8 cellular contexts compared by ENCODE assay signal in genomic region chr16:1414532-1415265, GRCh38.
DNase-seq lines count a peak whose midpoint lies in the region; ATAC-seq and TF ChIP-seq lines count a peak whose summit lies in the region.

Gene UNKL, minus strand, starts transcription at chr16:1414704. Its CDS starts 13 bp downstream, at chr16:1414691.

- peaks cover 1% of the 10 kb centered on the region for H3K4me1 ChIP-seq in muscle layer of colon (ENCODE audit: insufficient read depth, low read length)

- H3K4me3 ChIP-seq in muscle layer of colon (ENCODE audit: low read depth in 1 of 2, low read length in 2 of 2), result peak within 1 kb of the TSS; percentile 33 to 54

- no peaks in the 10 kb centered on the region for H3K9me3 ChIP-seq in muscle layer of colon (ENCODE audit: low read length)

- H3K27me3 ChIP-seq in muscle layer of colon (ENCODE audit: control insufficient read depth in 1 of 2, insufficient read depth in 2 of 2, low read length in 2 of 2), result no peaks in the 10 kb centered on the region

- H3K27ac ChIP-seq in muscle layer of colon (ENCODE audit: low read depth, low read length), result peak within 1 kb of the TSS; percentile 75

- DNase-seq in GM10266 (ENCODE audit: extremely low spot score), result peak; percentile 98
- peak; percentile 5 for DNase-seq in NOMO-1 treated with dmso at 0.1 percent for 144 hours (lab: John Stamatoyannopoulos, UW; ENCODE audit: unreplicated experiment)
- peak; percentile 78 for DNase-seq in activated T-cell treated with anti-CD3 and anti-CD28 coated beads for 48 hours (ENCODE audit: low read depth)
- peak; percentile 68 to 82 for DNase-seq in erythroblast (lab: John Stamatoyannopoulos, UW)
- DNase-seq in stimulated activated CD8-positive, alpha-beta memory T cell treated with anti-CD3 and anti-CD28 coated beads, Interleukin-4, amount 100 ng/mL, for 48 hours, result peak; percentile 86
- no peak for DNase-seq in middle frontal gyrus (ENCODE audit: extremely low spot score, low spot score)

- peak; percentile 66 for ATAC-seq in HG02759 (IDR thresholded peaks at IDR 0.05; ENCODE audit: unreplicated experiment)

- H3K9ac ChIP-seq in muscle layer of colon (ENCODE audit: low read length), result no peak within 1 kb of the TSS

- TF ChIP-seq POLR2A in erythroblast (IDR thresholded peaks at IDR 0.05; ENCODE audit: low read length), result no peak

- TF ChIP-seq CTCF in GM10266 (IDR thresholded peaks at IDR 0.05; ENCODE audit: control insufficient read depth, insufficient read depth, low read depth, missing control alignments), result no peak

- H3K36me3 ChIP-seq in muscle layer of colon (ENCODE audit: insufficient read depth, low read length), result peaks cover 9% of the 10 kb centered on the region
